ENCODE assay signal across 17 cellular contexts in the genomic region with DNA sequence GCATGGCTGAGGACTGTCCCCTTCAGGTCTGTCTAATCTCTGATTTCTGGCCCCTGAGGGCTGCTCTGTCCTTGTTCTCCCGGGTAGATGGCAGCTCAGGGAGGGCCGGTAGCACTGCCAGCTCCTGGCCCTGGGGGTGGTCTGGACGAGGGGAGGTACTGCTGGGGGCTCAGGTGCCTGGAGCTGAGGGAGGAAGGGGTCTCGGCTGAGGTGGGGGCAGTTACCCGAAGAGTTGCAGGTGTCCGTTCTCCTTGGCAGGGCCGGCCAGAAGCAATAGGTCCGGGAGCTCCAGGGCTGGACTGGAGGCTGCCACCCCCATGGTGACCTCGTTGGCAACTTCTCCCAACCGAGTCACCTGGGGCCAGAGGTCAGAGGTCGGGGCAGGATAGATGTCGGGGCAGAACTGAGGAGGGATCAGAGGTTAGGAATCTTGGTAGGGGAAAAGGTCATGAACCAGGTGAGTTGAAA. TPM values are rescaled to one million over a fixed set of nuclear protein-coding genes. Genes with fewer than 3 reads are reported as not detected.
DNase-seq lines count a peak whose midpoint lies in the region; ATAC-seq, FAIRE-seq and TF ChIP-seq lines count a peak whose summit lies in the region.
"Had no signal": no experiment of that assay in that cellular context is flagged by ENCODE, and none has a peak within 500 bp of the region (broad histone marks: within the 10 kb centered on the region; RNA-seq: fewer than 3 reads in every experiment).

No MANE protein-coding gene starts in this region.

- no peak for ATAC-seq in HepG2
- no peak for ATAC-seq in activated naive CD4-positive, alpha-beta T cell treated with anti-CD3 and anti-CD28 coated beads, Interleukin-2, amount 50 U/mL, for 72 hours

- TF ChIP-seq CTCF in liver (IDR thresholded peaks at IDR 0.05; ENCODE audit: low read depth, low read length, missing input control): no peak
- no peak for TF ChIP-seq CTCF in HepG2 (CRISPR knock-in tag; IDR thresholded peaks at IDR 0.05)
- no peak for TF ChIP-seq CTCF in mesothelial cell of epicardium (IDR thresholded peaks at IDR 0.05; ENCODE audit: unreplicated experiment)
- no peak for TF ChIP-seq CTCF in type B pancreatic cell (conservative IDR thresholded peaks at IDR 0.05)

- H3K9ac ChIP-seq in liver (ENCODE audit: low read depth in 1 of 2, low read length in 2 of 2) (no peak overlapping the region), HepG2 (ENCODE audit: insufficient read depth, low read depth, low read length) (no peak overlapping the region)

- no peaks in the 10 kb centered on the region for H4K20me1 ChIP-seq in HepG2 (ENCODE audit: insufficient read depth, low read length)

- H3K36me3 ChIP-seq in liver (ENCODE audit: control insufficient read depth in 4 of 4, insufficient read depth in 3 of 4, low read depth in 1 of 4, low read length in 3 of 4) (peaks cover 0 to 13% (median 7%) of the 10 kb centered on the region in 4 donors), HepG2 (replicated peaks in 1 of 2; ENCODE audit: control insufficient read depth in 1 of 2, insufficient read depth in 2 of 2, low read length in 2 of 2) (no peaks in the 10 kb centered on the region)

- peaks cover 4 to 19% (median 15%) of the 10 kb centered on the region in 4 donors for H3K4me1 ChIP-seq in liver (ENCODE audit: control insufficient read depth in 4 of 4, insufficient read depth in 4 of 4, low read length in 3 of 4)
- H3K4me1 ChIP-seq in HepG2 (ENCODE audit: insufficient read depth, low read length): no peaks in the 10 kb centered on the region

- TF ChIP-seq POLR2A in HepG2 (IDR thresholded peaks at IDR 0.05; ENCODE audit: insufficient read depth in 1 of 2, low read depth in 2 of 2, low read length in 2 of 2): no peak

- FAIRE-seq in HepG2 (lab: Jason Lieb, UNC) (no peak), HTR-8/SVneo (lab: Jason Lieb, UNC) (no peak)
- FAIRE-seq: endothelial cell of umbilical vein had no signal

- H3K4me1 Mint-ChIP-seq in mesothelial cell of epicardium (peaks cover 16% of the 10 kb centered on the region), type B pancreatic cell (ENCODE audit: unreplicated experiment) (peaks cover 12% of the 10 kb centered on the region)

- BruUV-seq in HepG2 (replicated peaks; lab: Mats Ljungman, UMichigan): no TSS peak

- POLR2A ChIA-PET in HepG2 (lab: Yijun Ruan, JAX): no interaction called here

- no peaks in the 10 kb centered on the region for H3K9me3 Mint-ChIP-seq in activated naive CD4-positive, alpha-beta T cell treated with anti-CD3 and anti-CD28 coated beads, Interleukin-2, amount 50 U/mL, for 72 hours
- H3K9me3 Mint-ChIP-seq in mesothelial cell of epicardium (peaks cover 6% of the 10 kb centered on the region), type B pancreatic cell (no peaks in the 10 kb centered on the region)

- H3K27ac ChIP-seq in liver (ENCODE audit: low read depth in 1 of 2, low read length in 2 of 2): no peak overlapping the region
- H3K27ac ChIP-seq in HepG2 (ENCODE audit: extremely low read length, insufficient read depth, low read length): no peak overlapping the region
- no peak overlapping the region for H3K27ac ChIP-seq in substantia nigra (ENCODE audit: low read depth, low read length, poor library complexity, severe bottlenecking)

- H3K4me3 Mint-ChIP-seq in mesothelial cell of epicardium: peak overlapping the region; percentile 91
- H3K4me3 Mint-ChIP-seq in type B pancreatic cell: peak overlapping the region; percentile 76

- no peaks in the 10 kb centered on the region for H3K27me3 Mint-ChIP-seq in mesothelial cell of epicardium (ENCODE audit: low read depth)
- peaks cover 3% of the 10 kb centered on the region for H3K27me3 Mint-ChIP-seq in type B pancreatic cell

- H3K4me3 ChIP-seq in liver (ENCODE audit: low read depth in 1 of 3, low read length in 3 of 3) (no peak overlapping the region), HepG2 (replicated peaks in 1 of 3; ENCODE audit: insufficient read depth in 1 of 3, low read depth in 2 of 3, low read length in 3 of 3) (no peak overlapping the region)

- no peak overlapping the region for H2AFZ ChIP-seq in HepG2 (ENCODE audit: low read length)

- in situ Hi-C loops in HepG2 (cut with HindIII; ENCODE audit: extremely low pct_ligation_motif_present, low pct_unique_long_range_greater_than_20kb): no loop called here

- H3K9me3 ChIP-seq in liver (ENCODE audit: control insufficient read depth in 4 of 4, low read length in 3 of 4) (no peaks in the 10 kb centered on the region), HepG2 (ENCODE audit: low read length) (no peaks in the 10 kb centered on the region)
- H3K9me3 ChIP-seq: gastrocnemius medialis, lower lobe of right lung had no signal

- H3K27ac Mint-ChIP-seq in activated naive CD4-positive, alpha-beta T cell treated with anti-CD3 and anti-CD28 coated beads, Interleukin-2, amount 50 U/mL, for 72 hours: peak overlapping the region; percentile 61 to 91
- H3K27ac Mint-ChIP-seq in mesothelial cell of epicardium (peak overlapping the region; percentile 79), type B pancreatic cell (peak overlapping the region; percentile 69)

- TF ChIP-seq EP300 in HepG2 (IDR thresholded peaks at IDR 0.05; ENCODE audit: low read depth in 2 of 2, low read length in 2 of 2): no peak
- no peak for TF ChIP-seq EP300 in HepG2 (CRISPR knock-in tag; IDR thresholded peaks at IDR 0.05; ENCODE audit: borderline replicate concordance)

- H3K4me2 ChIP-seq in HepG2 (ENCODE audit: low read depth, low read length): no peak overlapping the region

- DNase-seq in HepG2 (ENCODE audit: low spot score): no peak
- DNase-seq in activated naive CD4-positive, alpha-beta T cell treated with anti-CD3 and anti-CD28 coated beads, Interleukin-2, amount 50 U/mL, for 72 hours (ENCODE audit: low spot score in 2 of 2): no peak
- DNase-seq in mesothelial cell of epicardium (ENCODE audit: low spot score in 2 of 2, unreplicated experiment in 2 of 2): no peak
- no peak for DNase-seq in type B pancreatic cell (ENCODE audit: extremely low spot score, unreplicated experiment)
- no peak for DNase-seq in substantia nigra (lab: John Stamatoyannopoulos, UW)
- DNase-seq in NCI-H1048 (lab: John Stamatoyannopoulos, UW): no peak
- no peak for DNase-seq in HTR-8/SVneo (ENCODE audit: insufficient read length, low spot score)
- DNase-seq: activated CD4-positive, alpha-beta T cell treated with anti-CD3 and anti-CD28 coated beads for 4 hours; AML-193; DMS79; lower lobe of right lung; occipital lobe; stimulated activated naive CD4-positive, alpha-beta T cell treated with Interleukin-2 at 50 U/mL for 16 hours had no signal

- CTCF ChIA-PET in HepG2 (lab: Yijun Ruan, JAX; ENCODE audit: low intra/inter-chr PET ratio, low total read pairs): no interaction called here

- intact Hi-C loops in HepG2 (cut with micrococcal nuclease; ENCODE audit: unreplicated experiment): no loop called here

- H3K79me2 ChIP-seq in HepG2 (ENCODE audit: insufficient read depth, low read length): no peaks in the 10 kb centered on the region

- peaks cover 7 to 20% of the 10 kb centered on the region in 2 donors for H3K36me3 Mint-ChIP-seq in activated naive CD4-positive, alpha-beta T cell treated with anti-CD3 and anti-CD28 coated beads, Interleukin-2, amount 50 U/mL, for 72 hours
- H3K36me3 Mint-ChIP-seq in mesothelial cell of epicardium (peaks cover 20% of the 10 kb centered on the region), type B pancreatic cell (peaks cover 18% of the 10 kb centered on the region)

- TF ChIP-seq RAD21 in liver (IDR thresholded peaks at IDR 0.05): no peak
- no peak for TF ChIP-seq RAD21 in HepG2 (CRISPR knock-in tag; IDR thresholded peaks at IDR 0.05)

- 58% methylated on average over 12 of the region's 12 CpGs for WGBS in liver
- 40% methylated on average over 11 of the region's 12 CpGs for WGBS in HepG2 (ENCODE audit: low lambda C conversion rate)

- no peaks in the 10 kb centered on the region for H3K27me3 ChIP-seq in liver (ENCODE audit: control insufficient read depth in 4 of 4, insufficient read depth in 4 of 4, low read length in 3 of 4)
- peaks cover 0 to 4% of the 10 kb centered on the region in 2 experiments; a peak in 3 of 5 replicates for H3K27me3 ChIP-seq in HepG2 (ENCODE audit: control insufficient read depth in 1 of 2, insufficient read depth in 2 of 2, low read length in 2 of 2)
- H3K27me3 ChIP-seq: gastrocnemius medialis had no signal

RNA-seq across cellular contexts. Expression of a gene that starts 1.2 kb away (rescaled TPM):
- 10 to 100 TPM; 33.5 to 47.5 TPM for total RNA-seq in liver
- polyA plus RNA-seq in liver: 100 to 1,000 TPM in 1 of 2 donors, 10 to 100 TPM in 1; 17.1 to 132 TPM
- total RNA-seq in HepG2 (2016; rRNA removed; fragmentation: Illumina TruSeq; extraction: Trizol): not detected in 2 replicates
- not detected in 2 replicates for total RNA-seq in HepG2 (2016; cell fraction: cytosol; rRNA removed; fragmentation: Illumina TruSeq; extraction: Trizol; ENCODE audit: low read depth)
- not detected in 2 replicates for total RNA-seq in HepG2 (2016; cell fraction: insoluble cytoplasmic fraction; rRNA removed; fragmentation: Illumina TruSeq; extraction: Trizol)
- total RNA-seq in HepG2 (2016; cell fraction: membrane; rRNA removed; fragmentation: Illumina TruSeq; extraction: Trizol): not detected in 2 replicates
- total RNA-seq in HepG2 (2016; cell fraction: nucleus; rRNA removed; fragmentation: Illumina TruSeq; extraction: Trizol): not detected in 2 replicates
- polyA plus RNA-seq in HepG2 (2011; rRNA removed): not detected in 2 replicates
- polyA plus RNA-seq in HepG2 (2011; cell fraction: cytosol; rRNA removed): 0.04 TPM in 1 of 2 replicates, not detected in the other
- 0.19 TPM in 1 of 2 replicates, not detected in the other for polyA plus RNA-seq in HepG2 (2011; cell fraction: nucleus; rRNA removed)
- not detected in 2 replicates for polyA plus RNA-seq in HepG2 (2012)
- polyA plus RNA-seq in HepG2 (2016; cell fraction: cytosol; fragmentation: Illumina TruSeq; extraction: Trizol; ENCODE audit: low read depth): not detected in 2 replicates
- not detected in 2 replicates for polyA plus RNA-seq in HepG2 (2016; cell fraction: insoluble cytoplasmic fraction; fragmentation: Illumina TruSeq; extraction: Trizol; ENCODE audit: low read depth)
- polyA plus RNA-seq in HepG2 (2016; cell fraction: membrane; fragmentation: Illumina TruSeq; extraction: Trizol; ENCODE audit: low read depth): not detected in 2 replicates
- not detected in 2 replicates for polyA plus RNA-seq in HepG2 (2016; cell fraction: nucleus; fragmentation: Illumina TruSeq; extraction: Trizol; ENCODE audit: insufficient read depth, low read depth)
- 0.06 and 36.3 TPM in 2 replicates for polyA minus RNA-seq in HepG2 (2011; rRNA and poly(A)+ RNA removed; ENCODE audit: low replicate concordance)
- polyA minus RNA-seq in HepG2 (2011; cell fraction: cytosol; rRNA and poly(A)+ RNA removed): 0.69 and 2.2 TPM in 2 replicates
- 0.25 and 1.0 TPM in 2 replicates for polyA minus RNA-seq in HepG2 (2011; cell fraction: nucleus; rRNA and poly(A)+ RNA removed)
- 10 to 100 TPM; 27.3 to 45.5 TPM for total RNA-seq in activated naive CD4-positive, alpha-beta T cell treated with anti-CD3 and anti-CD28 coated beads, Interleukin-2, amount 50 U/mL, for 72 hours
- total RNA-seq in mesothelial cell of epicardium: 175 to 181 TPM (median 176 TPM) in 3 replicates
- total RNA-seq in type B pancreatic cell (ENCODE audit: low replicate concordance): 137 and 152 TPM in 2 replicates

RNA-seq across cellular contexts. Expression of a gene that starts 1.5 kb away (rescaled TPM):
- total RNA-seq in liver (under 1 TPM; 0.42 to 0.70 TPM), HepG2 (2016; rRNA removed; fragmentation: Illumina TruSeq; extraction: Trizol) (not detected in 2 replicates), mesothelial cell of epicardium (10.1 to 12.7 TPM (median 11.5 TPM) in 3 replicates), type B pancreatic cell (ENCODE audit: low replicate concordance) (1.9 and 5.2 TPM in 2 replicates)
- polyA plus RNA-seq in liver (1 to 10 TPM; 1.5 to 1.7 TPM), HepG2 (2011; rRNA removed) (not detected in 2 replicates)
- total RNA-seq in HepG2 (2016; cell fraction: cytosol; rRNA removed; fragmentation: Illumina TruSeq; extraction: Trizol; ENCODE audit: low read depth): not detected in 2 replicates
- not detected in 2 replicates for total RNA-seq in HepG2 (2016; cell fraction: insoluble cytoplasmic fraction; rRNA removed; fragmentation: Illumina TruSeq; extraction: Trizol)
- not detected in 2 replicates for total RNA-seq in HepG2 (2016; cell fraction: membrane; rRNA removed; fragmentation: Illumina TruSeq; extraction: Trizol)
- not detected in 2 replicates for total RNA-seq in HepG2 (2016; cell fraction: nucleus; rRNA removed; fragmentation: Illumina TruSeq; extraction: Trizol)
- not detected in 2 replicates for polyA plus RNA-seq in HepG2 (2011; cell fraction: cytosol; rRNA removed)
- not detected in 2 replicates for polyA plus RNA-seq in HepG2 (2011; cell fraction: nucleus; rRNA removed)
- polyA plus RNA-seq in HepG2 (2012): not detected in 2 replicates
- not detected in 2 replicates for polyA plus RNA-seq in HepG2 (2016; cell fraction: cytosol; fragmentation: Illumina TruSeq; extraction: Trizol; ENCODE audit: low read depth)
- polyA plus RNA-seq in HepG2 (2016; cell fraction: insoluble cytoplasmic fraction; fragmentation: Illumina TruSeq; extraction: Trizol; ENCODE audit: low read depth): not detected in 2 replicates
- not detected in 2 replicates for polyA plus RNA-seq in HepG2 (2016; cell fraction: membrane; fragmentation: Illumina TruSeq; extraction: Trizol; ENCODE audit: low read depth)
- not detected in 2 replicates for polyA plus RNA-seq in HepG2 (2016; cell fraction: nucleus; fragmentation: Illumina TruSeq; extraction: Trizol; ENCODE audit: insufficient read depth, low read depth)
- polyA minus RNA-seq in HepG2 (2011; rRNA and poly(A)+ RNA removed; ENCODE audit: low replicate concordance): 5.1 TPM in 1 of 2 replicates, not detected in the other
- polyA minus RNA-seq in HepG2 (2011; cell fraction: cytosol; rRNA and poly(A)+ RNA removed): not detected in 2 replicates
- not detected in 2 replicates for polyA minus RNA-seq in HepG2 (2011; cell fraction: nucleus; rRNA and poly(A)+ RNA removed)
- under 1 TPM; 0.60 to 0.96 TPM for total RNA-seq in activated naive CD4-positive, alpha-beta T cell treated with anti-CD3 and anti-CD28 coated beads, Interleukin-2, amount 50 U/mL, for 72 hours
- total RNA-seq: RPMI7951 had no signal

RNA-seq across cellular contexts. Expression of a gene that starts 35.9 kb away (rescaled TPM):
- total RNA-seq in liver: 1 to 10 TPM; 6.6 to 9.8 TPM
- 10 to 100 TPM; 30.2 to 32.9 TPM for polyA plus RNA-seq in liver
- 2.0 and 2.3 TPM in 2 replicates for total RNA-seq in HepG2 (2016; rRNA removed; fragmentation: Illumina TruSeq; extraction: Trizol)
- total RNA-seq in HepG2 (2016; cell fraction: cytosol; rRNA removed; fragmentation: Illumina TruSeq; extraction: Trizol; ENCODE audit: low read depth): 2.6 and 3.1 TPM in 2 replicates
- 3.2 and 3.4 TPM in 2 replicates for total RNA-seq in HepG2 (2016; cell fraction: insoluble cytoplasmic fraction; rRNA removed; fragmentation: Illumina TruSeq; extraction: Trizol)
- total RNA-seq in HepG2 (2016; cell fraction: membrane; rRNA removed; fragmentation: Illumina TruSeq; extraction: Trizol): 3.4 and 3.5 TPM in 2 replicates
- total RNA-seq in HepG2 (2016; cell fraction: nucleus; rRNA removed; fragmentation: Illumina TruSeq; extraction: Trizol): 0.56 and 1.7 TPM in 2 replicates
- 4.1 and 5.2 TPM in 2 replicates for polyA plus RNA-seq in HepG2 (2011; rRNA removed)
- polyA plus RNA-seq in HepG2 (2011; cell fraction: cytosol; rRNA removed): 4.6 and 10.0 TPM in 2 replicates
- polyA plus RNA-seq in HepG2 (2011; cell fraction: nucleus; rRNA removed): 6.9 and 8.9 TPM in 2 replicates
- 1.6 and 3.0 TPM in 2 replicates for polyA plus RNA-seq in HepG2 (2012)
- 3.7 and 4.0 TPM in 2 replicates for polyA plus RNA-seq in HepG2 (2016; cell fraction: cytosol; fragmentation: Illumina TruSeq; extraction: Trizol; ENCODE audit: low read depth)
- 2.9 and 3.0 TPM in 2 replicates for polyA plus RNA-seq in HepG2 (2016; cell fraction: insoluble cytoplasmic fraction; fragmentation: Illumina TruSeq; extraction: Trizol; ENCODE audit: low read depth)
- polyA plus RNA-seq in HepG2 (2016; cell fraction: membrane; fragmentation: Illumina TruSeq; extraction: Trizol; ENCODE audit: low read depth): 4.1 and 4.4 TPM in 2 replicates
- polyA plus RNA-seq in HepG2 (2016; cell fraction: nucleus; fragmentation: Illumina TruSeq; extraction: Trizol; ENCODE audit: insufficient read depth, low read depth): 2.7 and 4.3 TPM in 2 replicates
- polyA minus RNA-seq in HepG2 (2011; rRNA and poly(A)+ RNA removed; ENCODE audit: low replicate concordance): 2.9 and 4.4 TPM in 2 replicates
- polyA minus RNA-seq in HepG2 (2011; cell fraction: cytosol; rRNA and poly(A)+ RNA removed): 2.6 TPM in 1 of 2 replicates, not detected in the other
- 1.9 and 2.2 TPM in 2 replicates for polyA minus RNA-seq in HepG2 (2011; cell fraction: nucleus; rRNA and poly(A)+ RNA removed)
- 10 to 100 TPM; 27.6 to 29.5 TPM for total RNA-seq in activated naive CD4-positive, alpha-beta T cell treated with anti-CD3 and anti-CD28 coated beads, Interleukin-2, amount 50 U/mL, for 72 hours
- 16.4 to 18.7 TPM (median 17.5 TPM) in 3 replicates for total RNA-seq in mesothelial cell of epicardium
- total RNA-seq in type B pancreatic cell (ENCODE audit: low replicate concordance): 16.2 and 23.2 TPM in 2 replicates

RNA-seq across cellular contexts. Expression of a gene that starts 38.6 kb away (rescaled TPM):
- total RNA-seq in liver (10 to 100 TPM in 1 of 2 donors, 1 to 10 TPM in 1; 7.3 to 11.6 TPM), HepG2 (2016; rRNA removed; fragmentation: Illumina TruSeq; extraction: Trizol) (1.1 and 2.2 TPM in 2 replicates), mesothelial cell of epicardium (0.70 TPM in 1 of 3 replicates, not detected in the others), type B pancreatic cell (ENCODE audit: low replicate concordance) (not detected in 2 replicates)
- polyA plus RNA-seq in liver (10 to 100 TPM; 62.6 to 82.0 TPM), HepG2 (2011; rRNA removed) (3.3 and 4.0 TPM in 2 replicates)
- total RNA-seq in HepG2 (2016; cell fraction: cytosol; rRNA removed; fragmentation: Illumina TruSeq; extraction: Trizol; ENCODE audit: low read depth): 1.4 and 2.5 TPM in 2 replicates
- 1.4 and 2.5 TPM in 2 replicates for total RNA-seq in HepG2 (2016; cell fraction: insoluble cytoplasmic fraction; rRNA removed; fragmentation: Illumina TruSeq; extraction: Trizol)
- total RNA-seq in HepG2 (2016; cell fraction: membrane; rRNA removed; fragmentation: Illumina TruSeq; extraction: Trizol): 1.4 and 1.7 TPM in 2 replicates
- 1.7 and 2.8 TPM in 2 replicates for total RNA-seq in HepG2 (2016; cell fraction: nucleus; rRNA removed; fragmentation: Illumina TruSeq; extraction: Trizol)
- 2.0 and 2.9 TPM in 2 replicates for polyA plus RNA-seq in HepG2 (2011; cell fraction: cytosol; rRNA removed)
- polyA plus RNA-seq in HepG2 (2011; cell fraction: nucleus; rRNA removed): 18.4 and 19.8 TPM in 2 replicates
- 4.3 and 4.8 TPM in 2 replicates for polyA plus RNA-seq in HepG2 (2012)
- 2.7 and 3.3 TPM in 2 replicates for polyA plus RNA-seq in HepG2 (2016; cell fraction: cytosol; fragmentation: Illumina TruSeq; extraction: Trizol; ENCODE audit: low read depth)
- polyA plus RNA-seq in HepG2 (2016; cell fraction: insoluble cytoplasmic fraction; fragmentation: Illumina TruSeq; extraction: Trizol; ENCODE audit: low read depth): 1.4 and 1.8 TPM in 2 replicates
- 2.6 and 2.7 TPM in 2 replicates for polyA plus RNA-seq in HepG2 (2016; cell fraction: membrane; fragmentation: Illumina TruSeq; extraction: Trizol; ENCODE audit: low read depth)
- polyA plus RNA-seq in HepG2 (2016; cell fraction: nucleus; fragmentation: Illumina TruSeq; extraction: Trizol; ENCODE audit: insufficient read depth, low read depth): 1.6 and 6.8 TPM in 2 replicates
- 1.3 TPM in 1 of 2 replicates, not detected in the other for polyA minus RNA-seq in HepG2 (2011; rRNA and poly(A)+ RNA removed; ENCODE audit: low replicate concordance)
- 0.79 and 2.3 TPM in 2 replicates for polyA minus RNA-seq in HepG2 (2011; cell fraction: cytosol; rRNA and poly(A)+ RNA removed)
- polyA minus RNA-seq in HepG2 (2011; cell fraction: nucleus; rRNA and poly(A)+ RNA removed): 0.64 and 2.4 TPM in 2 replicates
- total RNA-seq in activated naive CD4-positive, alpha-beta T cell treated with anti-CD3 and anti-CD28 coated beads, Interleukin-2, amount 50 U/mL, for 72 hours: not detected
- total RNA-seq: endothelial cell of umbilical vein, gastrocnemius medialis, lower lobe of right lung, RPMI7951 had no signal
- polyA plus RNA-seq: endothelial cell of umbilical vein had no signal

RNA-seq across cellular contexts. Expression of a gene that starts 42.4 kb away (rescaled TPM):
- total RNA-seq in liver (under 1 TPM in 1 of 2 donors, not detected in 1; under 0.01 TPM), HepG2 (2016; rRNA removed; fragmentation: Illumina TruSeq; extraction: Trizol) (0.67 TPM in 1 of 2 replicates, not detected in the other), mesothelial cell of epicardium (0.89 to 1.9 TPM (median 1.2 TPM) in 3 replicates), type B pancreatic cell (ENCODE audit: low replicate concordance) (0.12 TPM in 1 of 2 replicates, not detected in the other)
- polyA plus RNA-seq in liver (not detected), HepG2 (2011; rRNA removed) (0.01 TPM in 1 of 2 replicates, not detected in the other)
- total RNA-seq in HepG2 (2016; cell fraction: cytosol; rRNA removed; fragmentation: Illumina TruSeq; extraction: Trizol; ENCODE audit: low read depth): not detected in 2 replicates
- total RNA-seq in HepG2 (2016; cell fraction: insoluble cytoplasmic fraction; rRNA removed; fragmentation: Illumina TruSeq; extraction: Trizol): not detected in 2 replicates
- not detected in 2 replicates for total RNA-seq in HepG2 (2016; cell fraction: membrane; rRNA removed; fragmentation: Illumina TruSeq; extraction: Trizol)
- not detected in 2 replicates for total RNA-seq in HepG2 (2016; cell fraction: nucleus; rRNA removed; fragmentation: Illumina TruSeq; extraction: Trizol)
- polyA plus RNA-seq in HepG2 (2011; cell fraction: cytosol; rRNA removed): 0.01 and 0.03 TPM in 2 replicates
- 0.05 and 0.24 TPM in 2 replicates for polyA plus RNA-seq in HepG2 (2011; cell fraction: nucleus; rRNA removed)
- polyA plus RNA-seq in HepG2 (2012): not detected in 2 replicates
- polyA plus RNA-seq in HepG2 (2016; cell fraction: cytosol; fragmentation: Illumina TruSeq; extraction: Trizol; ENCODE audit: low read depth): not detected in 2 replicates
- polyA plus RNA-seq in HepG2 (2016; cell fraction: insoluble cytoplasmic fraction; fragmentation: Illumina TruSeq; extraction: Trizol; ENCODE audit: low read depth): not detected in 2 replicates
- polyA plus RNA-seq in HepG2 (2016; cell fraction: membrane; fragmentation: Illumina TruSeq; extraction: Trizol; ENCODE audit: low read depth): not detected in 2 replicates
- polyA plus RNA-seq in HepG2 (2016; cell fraction: nucleus; fragmentation: Illumina TruSeq; extraction: Trizol; ENCODE audit: insufficient read depth, low read depth): not detected in 2 replicates
- polyA minus RNA-seq in HepG2 (2011; rRNA and poly(A)+ RNA removed; ENCODE audit: low replicate concordance): not detected in 2 replicates
- polyA minus RNA-seq in HepG2 (2011; cell fraction: cytosol; rRNA and poly(A)+ RNA removed): not detected in 2 replicates
- not detected in 2 replicates for polyA minus RNA-seq in HepG2 (2011; cell fraction: nucleus; rRNA and poly(A)+ RNA removed)
- 1 to 10 TPM in 1 of 2 donors, under 1 TPM in 1; 0.91 to 1.9 TPM for total RNA-seq in activated naive CD4-positive, alpha-beta T cell treated with anti-CD3 and anti-CD28 coated beads, Interleukin-2, amount 50 U/mL, for 72 hours
- total RNA-seq: endothelial cell of umbilical vein, lower lobe of right lung, occipital lobe, RPMI7951 had no signal

Comparison
In these comparisons a context has a peak if more than half of its experiments do, and no peak if none do; other contexts are left out.
1. RNA of a gene that starts 1.2 kb away (total RNA-seq): 175 to 181 TPM in mesothelial cell of epicardium, 137 to 152 TPM in type B pancreatic cell, 33.5 to 47.5 TPM in liver and 27.3 to 45.5 TPM in activated naive CD4-positive, alpha-beta T cell treated with anti-CD3 and anti-CD28 coated beads, Interleukin-2, amount 50 U/mL, for 72 hours; not detected in HepG2; every median in the first group is over 10 times any median in the second.
2. Peak in every context shown above with its lines, with median percentiles within 50 percentile points of each other: H3K27ac Mint-ChIP-seq.